Comparison of ENCODE assay signal across 10 cellular contexts in the genomic region with DNA sequence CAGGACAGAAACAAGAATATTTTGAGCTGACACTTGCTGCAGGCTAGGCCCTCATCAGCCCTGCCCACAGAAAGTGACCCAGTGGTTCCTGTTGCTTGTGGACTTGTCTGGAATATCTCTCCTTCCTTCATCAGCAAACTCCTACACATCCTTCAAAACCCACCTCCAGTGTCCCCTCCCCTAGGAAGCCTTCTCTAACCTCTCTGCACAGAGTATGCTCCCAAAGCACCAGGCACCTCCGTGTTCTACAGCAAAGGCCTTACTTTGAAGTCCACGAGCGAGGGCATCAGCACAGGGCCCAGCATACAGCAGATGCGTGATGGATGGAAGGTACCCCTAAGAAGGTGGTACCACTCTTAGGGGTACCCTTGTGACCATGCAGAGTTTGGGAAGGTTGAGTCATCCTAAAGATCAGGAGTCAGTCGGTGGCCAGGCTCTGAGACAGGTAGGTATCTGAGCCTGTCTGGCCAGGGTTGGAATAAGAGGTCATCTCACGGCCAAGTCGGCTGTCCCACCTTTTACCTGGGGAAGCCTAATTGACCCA. TPM values are rescaled to one million over a fixed set of nuclear protein-coding genes. Genes with fewer than 3 reads are reported as not detected.
DNase-seq lines count a peak whose midpoint lies in the region; ATAC-seq and TF ChIP-seq lines count a peak whose summit lies in the region.
"Had no signal": no experiment of that assay in that cellular context is flagged by ENCODE, and none has a peak within 500 bp of the region (broad histone marks: within the 10 kb centered on the region; RNA-seq: fewer than 3 reads in every experiment).

No MANE protein-coding gene starts in this region.

- peak; percentile 20 for DNase-seq in activated naive CD4-positive, alpha-beta T cell treated with anti-CD3 and anti-CD28 coated beads, Interleukin-2, amount 10 ng/mL, durations not matched to agents 7 days and 5 days
- no peak for DNase-seq in activated naive CD4-positive, alpha-beta T cell treated with anti-CD3 and anti-CD28 coated beads, Interleukin-2, amount 50 U/mL, for 16 hours
- DNase-seq in activated T-cell treated with anti-CD3 and anti-CD28 coated beads, Interleukin-2, amount 50 U/mL, for 72 hours, result no peak
- peak; percentile 42 for DNase-seq in lower lobe of right lung
- no peak for DNase-seq in tibial artery
- no peak for DNase-seq in nucleus accumbens (lab: John Stamatoyannopoulos, UW)
- no peak for DNase-seq in stimulated activated CD4-positive, alpha-beta T cell treated with anti-CD3 and anti-CD28 coated beads, Interleukin-12 subunit alpha, Interleukin-12 subunit beta, amount 100 ng/mL, for 4 hours
- DNase-seq: IMR-90 had no signal

- H3K27ac ChIP-seq in lower lobe of right lung, result peak overlapping the region; percentile 18
- peak overlapping the region; percentile 86 to 91 for H3K27ac ChIP-seq in tibial artery

- peak overlapping the region; percentile 70 for H3K27ac Mint-ChIP-seq in activated naive CD4-positive, alpha-beta T cell treated with anti-CD3 and anti-CD28 coated beads, Interleukin-2, amount 10 ng/mL, durations not matched to agents 7 days and 5 days
- peak overlapping the region; percentile 43 for H3K27ac Mint-ChIP-seq in activated T-cell treated with anti-CD3 and anti-CD28 coated beads, Interleukin-2, amount 50 U/mL, for 72 hours

- H3K4me3 ChIP-seq in lower lobe of right lung (no peak overlapping the region), tibial artery (no peak overlapping the region)

- peaks cover 89% of the 10 kb centered on the region for H3K4me1 Mint-ChIP-seq in activated naive CD4-positive, alpha-beta T cell treated with anti-CD3 and anti-CD28 coated beads, Interleukin-2, amount 10 ng/mL, durations not matched to agents 7 days and 5 days
- H3K4me1 Mint-ChIP-seq in activated T-cell treated with anti-CD3 and anti-CD28 coated beads, Interleukin-2, amount 50 U/mL, for 72 hours (ENCODE audit: low read depth), result peaks cover 90% of the 10 kb centered on the region

- no peak for ATAC-seq in activated T-cell treated with anti-CD3 and anti-CD28 coated beads, Interleukin-2, amount 50 U/mL, for 72 hours (replicated peaks in 1 of 2)
- ATAC-seq in lower lobe of right lung (no peak), GM18498 (IDR thresholded peaks at IDR 0.05; ENCODE audit: unreplicated experiment) (no peak)

- H3K36me3 ChIP-seq in lower lobe of right lung (no peaks in the 10 kb centered on the region), tibial artery (no peaks in the 10 kb centered on the region)

- no peaks in the 10 kb centered on the region for H3K9me3 ChIP-seq in lower lobe of right lung
- H3K9me3 ChIP-seq in tibial artery, result no peaks in the 10 kb centered on the region

- no peaks in the 10 kb centered on the region for H3K9me3 Mint-ChIP-seq in activated naive CD4-positive, alpha-beta T cell treated with anti-CD3 and anti-CD28 coated beads, Interleukin-2, amount 10 ng/mL, durations not matched to agents 7 days and 5 days
- no peaks in the 10 kb centered on the region for H3K9me3 Mint-ChIP-seq in activated T-cell treated with anti-CD3 and anti-CD28 coated beads, Interleukin-2, amount 50 U/mL, for 72 hours

- peaks cover 4% of the 10 kb centered on the region for H3K36me3 Mint-ChIP-seq in activated naive CD4-positive, alpha-beta T cell treated with anti-CD3 and anti-CD28 coated beads, Interleukin-2, amount 10 ng/mL, durations not matched to agents 7 days and 5 days
- H3K36me3 Mint-ChIP-seq in activated T-cell treated with anti-CD3 and anti-CD28 coated beads, Interleukin-2, amount 50 U/mL, for 72 hours (ENCODE audit: insufficient read depth in 2 of 2), result no peaks in the 10 kb centered on the region

- peaks cover 69% of the 10 kb centered on the region for H3K4me1 ChIP-seq in lower lobe of right lung
- peaks cover 0 to 66% (median 50%) of the 10 kb centered on the region in 4 donors for H3K4me1 ChIP-seq in tibial artery

- no peaks in the 10 kb centered on the region for H3K27me3 Mint-ChIP-seq in activated naive CD4-positive, alpha-beta T cell treated with anti-CD3 and anti-CD28 coated beads, Interleukin-2, amount 10 ng/mL, durations not matched to agents 7 days and 5 days
- no peaks in the 10 kb centered on the region for H3K27me3 Mint-ChIP-seq in activated T-cell treated with anti-CD3 and anti-CD28 coated beads, Interleukin-2, amount 50 U/mL, for 72 hours (ENCODE audit: low read depth)

- H3K4me3 Mint-ChIP-seq in activated naive CD4-positive, alpha-beta T cell treated with anti-CD3 and anti-CD28 coated beads, Interleukin-2, amount 10 ng/mL, durations not matched to agents 7 days and 5 days, result peak overlapping the region; percentile 24
- peak overlapping the region; percentile 31 to 88 for H3K4me3 Mint-ChIP-seq in activated T-cell treated with anti-CD3 and anti-CD28 coated beads, Interleukin-2, amount 50 U/mL, for 72 hours

- CTCF ChIA-PET in activated naive CD4-positive, alpha-beta T cell treated with anti-CD3 and anti-CD28 coated beads, Interleukin-2, amount 10 ng/mL, durations not matched to agents 7 days and 5 days (lab: Charles Lee), result interaction anchor here (0.9 to 1.5 kb wide), 4 partner anchors 8 to 14 kb away, joined by 3 to 7 read pairs (median 4); no protein-coding TSS in a partner anchor

- H3K27me3 ChIP-seq in lower lobe of right lung (ENCODE audit: low read depth) (no peaks in the 10 kb centered on the region), tibial artery (no peaks in the 10 kb centered on the region)

- TF ChIP-seq CTCF in lower lobe of right lung (IDR thresholded peaks at IDR 0.05) (no peak), tibial artery (IDR thresholded peaks at IDR 0.05) (no peak)

- intact Hi-C loops in lower lobe of right lung (cut with DNase I), result no loop called here
- intact Hi-C loops in tibial artery (cut with DNase I; ENCODE audit: low total_unique reads), result loop anchor here (10.0 kb wide), 1 partner anchor 230 kb away; no protein-coding TSS in a partner anchor

RNA-seq across cellular contexts. Expression of a gene that starts 2.0 kb away (rescaled TPM):
- 10 to 100 TPM in 1 of 2 donors, 1 to 10 TPM in 1; 8.1 to 14.6 TPM for total RNA-seq in activated T-cell treated with anti-CD3 and anti-CD28 coated beads, Interleukin-2, amount 50 U/mL, for 72 hours
- total RNA-seq in lower lobe of right lung, result 12.8 TPM

RNA-seq across cellular contexts. Expression of a gene that starts 8.0 kb away (rescaled TPM):
- total RNA-seq in activated T-cell treated with anti-CD3 and anti-CD28 coated beads, Interleukin-2, amount 50 U/mL, for 72 hours, result 1 to 10 TPM; 3.9 to 9.3 TPM
- 1.4 TPM for total RNA-seq in lower lobe of right lung
- total RNA-seq: dermis blood vessel endothelial cell, IMR-90 had no signal

RNA-seq across cellular contexts. Expression of a gene that starts 48.1 kb away (rescaled TPM):
- total RNA-seq in activated T-cell treated with anti-CD3 and anti-CD28 coated beads, Interleukin-2, amount 50 U/mL, for 72 hours, result 10 to 100 TPM; 12.0 to 19.6 TPM
- total RNA-seq in lower lobe of right lung, result 57.3 TPM

Comparison
In these comparisons a context has a peak if more than half of its experiments do, and no peak if none do; other contexts are left out.
1. DNase-seq: peak in activated naive CD4-positive, alpha-beta T cell treated with anti-CD3 and anti-CD28 coated beads, Interleukin-2, amount 10 ng/mL, durations not matched to agents 7 days and 5 days (single experiment) and lower lobe of right lung (single experiment); none in activated naive CD4-positive, alpha-beta T cell treated with anti-CD3 and anti-CD28 coated beads, Interleukin-2, amount 50 U/mL, for 16 hours (single experiment), activated T-cell treated with anti-CD3 and anti-CD28 coated beads, Interleukin-2, amount 50 U/mL, for 72 hours (0 of 2), tibial artery (0 of 2), nucleus accumbens (0 of 56) and stimulated activated CD4-positive, alpha-beta T cell treated with anti-CD3 and anti-CD28 coated beads, Interleukin-12 subunit alpha, Interleukin-12 subunit beta, amount 100 ng/mL, for 4 hours (single experiment).